In genomic region chr11:65569164-65569972, GRCh38 we compare ENCODE assay signal across 6 cellular contexts. TPM values are rescaled to one million over a fixed set of nuclear protein-coding genes. Genes with fewer than 3 reads are reported as not detected.
DNase-seq lines count a peak whose midpoint lies in the region; ATAC-seq and TF ChIP-seq lines count a peak whose summit lies in the region.

No MANE protein-coding gene starts in this region.

- DNase-seq in activated naive CD4-positive, alpha-beta T cell treated with anti-CD3 and anti-CD28 coated beads for 36 hours, result no peak
- DNase-seq in activated naive CD4-positive, alpha-beta T cell treated with anti-CD3 and anti-CD28 coated beads, Interleukin-2, amount 50 U/mL, for 16 hours, result no peak
- no peak for DNase-seq in iPS-NIHi11 (ENCODE audit: low spot score)

- no peak for TF ChIP-seq RAD21 in neural cell (conservative IDR thresholded peaks at IDR 0.05)

- no peaks in the 10 kb centered on the region for H3K9me3 ChIP-seq in neural cell (ENCODE audit: low read length)

- H3K9ac ChIP-seq in neural cell (ENCODE audit: low read length), result peak overlapping the region; percentile 91

- TF ChIP-seq CTCF in brain (conservative IDR thresholded peaks at IDR 0.05), result no peak
- TF ChIP-seq CTCF in neural cell (IDR thresholded peaks at IDR 0.05; ENCODE audit: poor library complexity, severe bottlenecking), result no peak

- H3K27ac ChIP-seq in neural cell (ENCODE audit: low read length), result peak overlapping the region; percentile 95

- no peaks in the 10 kb centered on the region for H3K9me3 Mint-ChIP-seq in activated naive CD4-positive, alpha-beta T cell treated with anti-CD3 and anti-CD28 coated beads for 36 hours
- H3K9me3 Mint-ChIP-seq in brain, result peaks cover 0 to 7% (median 0%) of the 10 kb centered on the region in 5 experiments

- H2AFZ ChIP-seq in neural cell (ENCODE audit: low read depth, low read length), result peak overlapping the region; percentile 41

- H3K27me3 ChIP-seq in neural cell (ENCODE audit: insufficient read depth, low read depth, low read length), result no peaks in the 10 kb centered on the region

- peak overlapping the region; percentile 97 for H3K27ac Mint-ChIP-seq in activated naive CD4-positive, alpha-beta T cell treated with anti-CD3 and anti-CD28 coated beads for 36 hours
- peak overlapping the region; percentile 96 to 99 (median 98) for H3K27ac Mint-ChIP-seq in brain

- peak overlapping the region; percentile 99 for H3K4me2 ChIP-seq in neural cell (ENCODE audit: low read length)

- peaks cover 9% of the 10 kb centered on the region for H3F3A ChIP-seq in neural cell (ENCODE audit: insufficient read depth, low read length, poor library complexity, severe bottlenecking)

- H3K9me2 ChIP-seq in neural cell (ENCODE audit: insufficient read depth, low read length), result no peaks in the 10 kb centered on the region

- H3K79me2 ChIP-seq in neural cell (replicated peaks; ENCODE audit: insufficient read depth, low read length), result peaks cover 44% of the 10 kb centered on the region

- H3K36me3 ChIP-seq in neural cell (ENCODE audit: insufficient read depth, low read length), result no peaks in the 10 kb centered on the region

- intact Hi-C loops in activated naive CD4-positive, alpha-beta T cell treated with anti-CD3 and anti-CD28 coated beads for 36 hours (cut with micrococcal nuclease), result no loop called here

- CTCF ChIA-PET in activated naive CD4-positive, alpha-beta T cell treated with anti-CD3 and anti-CD28 coated beads for 36 hours (lab: Charles Lee), result interaction anchor here (5.2 to 6.0 kb wide), 2 partner anchors 9 to 28 kb away, joined by 20 to 86 read pairs; no protein-coding TSS in a partner anchor

- no peaks in the 10 kb centered on the region for H3K27me3 Mint-ChIP-seq in activated naive CD4-positive, alpha-beta T cell treated with anti-CD3 and anti-CD28 coated beads for 36 hours (ENCODE audit: low read depth)
- peaks cover 10% of the 10 kb centered on the region for H3K27me3 Mint-ChIP-seq in brain

- peaks cover 8% of the 10 kb centered on the region for H4K20me1 ChIP-seq in neural cell (ENCODE audit: insufficient read depth)

- peak overlapping the region; percentile 82 for H3K4me3 ChIP-seq in neural cell (ENCODE audit: low read length)

- H3K36me3 Mint-ChIP-seq in activated naive CD4-positive, alpha-beta T cell treated with anti-CD3 and anti-CD28 coated beads for 36 hours (ENCODE audit: low read depth), result peaks cover 17% of the 10 kb centered on the region
- peaks cover 8% of the 10 kb centered on the region for H3K36me3 Mint-ChIP-seq in brain

- no peak for ATAC-seq in HG03457 (IDR thresholded peaks at IDR 0.05; ENCODE audit: unreplicated experiment)

- peaks cover 62% of the 10 kb centered on the region for H3K4me1 Mint-ChIP-seq in activated naive CD4-positive, alpha-beta T cell treated with anti-CD3 and anti-CD28 coated beads for 36 hours (ENCODE audit: low read depth)
- H3K4me1 Mint-ChIP-seq in brain, result peaks cover 69% of the 10 kb centered on the region

- TF ChIP-seq EP300 in neural cell (conservative IDR thresholded peaks at IDR 0.05; ENCODE audit: poor library complexity, severe bottlenecking), result no peak

- H3K4me3 Mint-ChIP-seq in activated naive CD4-positive, alpha-beta T cell treated with anti-CD3 and anti-CD28 coated beads for 36 hours, result peak overlapping the region; percentile 87
- peak overlapping the region; percentile 91 to 97 (median 94) for H3K4me3 Mint-ChIP-seq in brain

TF ChIP-seq in neural cell, 6 proteins besides CTCF, POLR2A, EP300 and RAD21:
- no peak for TF ChIP-seq TAF1 (IDR thresholded peaks at IDR 0.05; ENCODE audit: low read depth)

RNA-seq across cellular contexts. Expression of gene ZNRD2, which starts 0.9 kb away (rescaled TPM):
- 10 to 100 TPM; 41.4 to 42.5 TPM for total RNA-seq in activated naive CD4-positive, alpha-beta T cell treated with anti-CD3 and anti-CD28 coated beads for 36 hours
- polyA plus RNA-seq in brain (ENCODE audit: insufficient read depth, low read depth, low replicate concordance) (108 TPM), neural cell (35.4 and 36.2 TPM in 2 replicates)
- polyA minus RNA-seq in neural cell, result 16.4 and 24.8 TPM in 2 replicates

RNA-seq across cellular contexts. Expression of gene FAM89B, which starts 3.0 kb away (rescaled TPM):
- total RNA-seq in activated naive CD4-positive, alpha-beta T cell treated with anti-CD3 and anti-CD28 coated beads for 36 hours, result 10 to 100 TPM; 12.4 to 12.8 TPM
- 116 TPM for polyA plus RNA-seq in brain (ENCODE audit: insufficient read depth, low read depth, low replicate concordance)
- 75.1 and 86.1 TPM in 2 replicates for polyA plus RNA-seq in neural cell
- 52.6 and 57.5 TPM in 2 replicates for polyA minus RNA-seq in neural cell

RNA-seq across cellular contexts. Expression of gene EHBP1L1, which starts 6.5 kb away (rescaled TPM):
- total RNA-seq in activated naive CD4-positive, alpha-beta T cell treated with anti-CD3 and anti-CD28 coated beads for 36 hours, result 10 to 100 TPM; 51.9 to 54.6 TPM
- polyA plus RNA-seq in brain (ENCODE audit: insufficient read depth, low read depth, low replicate concordance), result 8.2 TPM
- polyA plus RNA-seq in neural cell, result 18.3 and 19.8 TPM in 2 replicates
- 5.4 and 8.6 TPM in 2 replicates for polyA minus RNA-seq in neural cell

RNA-seq across cellular contexts. Expression of gene LTBP3, which starts 11.2 kb away (rescaled TPM):
- total RNA-seq in activated naive CD4-positive, alpha-beta T cell treated with anti-CD3 and anti-CD28 coated beads for 36 hours, result 10 to 100 TPM; 39.7 to 45.7 TPM
- polyA plus RNA-seq in brain (ENCODE audit: insufficient read depth, low read depth, low replicate concordance) (48.9 TPM), neural cell (3.5 and 4.6 TPM in 2 replicates)
- 0.97 and 2.3 TPM in 2 replicates for polyA minus RNA-seq in neural cell

RNA-seq across cellular contexts. Expression of gene KCNK7, which starts 26.2 kb away (rescaled TPM):
- total RNA-seq in activated naive CD4-positive, alpha-beta T cell treated with anti-CD3 and anti-CD28 coated beads for 36 hours, result under 1 TPM in 1 of 2 experiments, not detected in 1; 0.35 TPM
- 0.68 TPM for polyA plus RNA-seq in brain (ENCODE audit: insufficient read depth, low read depth, low replicate concordance)
- polyA plus RNA-seq in neural cell, result 1.1 TPM in 1 of 2 replicates, not detected in the other
- 0.49 TPM in 1 of 2 replicates, not detected in the other for polyA minus RNA-seq in neural cell
